Comparison of ENCODE assay signal across 24 cellular contexts in the genomic region with DNA sequence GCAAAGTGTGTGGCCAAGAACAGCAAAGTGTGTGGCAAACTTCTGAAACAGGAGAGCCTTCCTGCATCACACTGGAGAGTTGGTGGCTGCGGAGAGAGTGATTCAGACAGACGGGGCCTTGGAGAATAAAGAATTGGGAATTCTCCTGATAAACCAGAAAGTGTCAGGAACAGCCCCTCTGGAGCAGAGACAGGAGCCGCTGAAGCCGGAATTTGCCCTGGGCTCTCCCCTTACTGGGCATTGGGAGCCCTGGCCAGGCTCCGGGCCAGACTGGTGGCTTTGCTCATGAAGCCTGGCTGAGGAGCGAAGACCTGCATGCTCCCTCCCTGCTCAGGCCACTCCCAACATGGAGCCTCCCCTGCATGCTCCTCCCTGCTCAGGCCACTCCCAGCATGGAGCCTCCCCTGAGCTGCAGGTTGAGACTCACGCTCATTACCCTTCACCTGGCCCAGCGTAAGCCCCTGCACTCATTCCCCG. TPM values are rescaled to one million over a fixed set of nuclear protein-coding genes. Genes with fewer than 3 reads are reported as not detected.
DNase-seq lines count a peak whose midpoint lies in the region; ATAC-seq and TF ChIP-seq lines count a peak whose summit lies in the region.
"Had no signal": no experiment of that assay in that cellular context is flagged by ENCODE, and none has a peak within 500 bp of the region (broad histone marks: within the 10 kb centered on the region; RNA-seq: fewer than 3 reads in every experiment).

No MANE protein-coding gene starts in this region.

- no peak for TF ChIP-seq POLR2A in sigmoid colon (IDR thresholded peaks at IDR 0.05)
- TF ChIP-seq POLR2A in GM18505 (IDR thresholded peaks at IDR 0.05; ENCODE audit: borderline replicate concordance, extremely low read depth, insufficient read depth, insufficient read length) = no peak

- no peak overlapping the region for H3K9ac ChIP-seq in MM.1S (ENCODE audit: low read length)
- H3K9ac ChIP-seq: KMS-11 had no signal

- ATAC-seq in foreskin keratinocyte (peak; percentile 23), GM19397 (IDR thresholded peaks at IDR 0.05; ENCODE audit: unreplicated experiment) (no peak), GM18505 (IDR thresholded peaks at IDR 0.05; ENCODE audit: unreplicated experiment) (no peak)
- ATAC-seq: activated CD4-positive, CD25-positive, alpha-beta regulatory T cell treated with anti-CD3 and anti-CD28 coated beads, Interleukin-2, amount 50 U/mL, for 24 hours; activated T-helper 17 cell treated with anti-CD3 and anti-CD28 coated beads, Interleukin-2, amount 50 U/mL, for 72 hours; stimulated activated naive CD8-positive, alpha-beta T cell treated with anti-CD3 and anti-CD28 coated beads, Interleukin-15, amount 100 ng/mL, for 72 hours had no signal

- no peak for TF ChIP-seq CTCF in foreskin keratinocyte (conservative IDR thresholded peaks at IDR 0.05)
- no peak for TF ChIP-seq CTCF in sigmoid colon (IDR thresholded peaks at IDR 0.05)
- no peak for TF ChIP-seq CTCF in MM.1S (IDR thresholded peaks at IDR 0.05; ENCODE audit: low read length)

- H4K20me1 ChIP-seq in MM.1S (ENCODE audit: insufficient read depth, low read length) = no peaks in the 10 kb centered on the region

- peak; percentile 77 for DNase-seq in H7
- DNase-seq in astrocyte of the hippocampus (ENCODE audit: low read depth, low spot score) = peak; percentile 49
- no peak for DNase-seq in foreskin keratinocyte
- peak; percentile 55 for DNase-seq in sigmoid colon
- DNase-seq in HuH-7.5 (ENCODE audit: low spot score) = no peak
- DNase-seq in MM.1S = no peak
- DNase-seq: CD4-positive, alpha-beta memory T cell; effector CD8-positive, alpha-beta T cell; hippocampal formation; mesendoderm; NCI-H1105; NCI-H2171; NCI-H748 treated with DMSO at 0.1 percent for 48 hours; nucleus accumbens; OCI-M1; stimulated activated CD4-positive, alpha-beta T cell treated with anti-CD3 and anti-CD28 coated beads, Interleukin-2, amount 100 ng/mL, for 24 hours; stimulated activated naive CD8-positive, alpha-beta T cell treated with anti-CD3 and anti-CD28 coated beads, Interleukin-15, amount 100 ng/mL, for 72 hours had no signal

- H2AFZ ChIP-seq in MM.1S (ENCODE audit: low read length) = no peak overlapping the region

- WGBS in sigmoid colon, 2 donors = 85 to 90% methylated on average over 9 of the region's 9 CpGs

- no peak overlapping the region for H3K4me3 ChIP-seq in H7 (ENCODE audit: insufficient read depth, low read depth, low read length)
- H3K4me3 ChIP-seq in sigmoid colon = no peak overlapping the region
- H3K4me3 ChIP-seq in MM.1S (ENCODE audit: low read length) = no peak overlapping the region
- H3K4me3 ChIP-seq: right atrium auricular region, SJCRH30 had no signal

- no peaks in the 10 kb centered on the region for H3K79me2 ChIP-seq in MM.1S (ENCODE audit: low read length)

- H3F3A ChIP-seq in MM.1S (ENCODE audit: insufficient read depth, low read length) = no peaks in the 10 kb centered on the region

- peaks cover 19% of the 10 kb centered on the region for H3K4me1 ChIP-seq in foreskin keratinocyte
- H3K4me1 ChIP-seq in sigmoid colon = peaks cover 0 to 44% (median 33%) of the 10 kb centered on the region in 4 donors
- no peaks in the 10 kb centered on the region for H3K4me1 ChIP-seq in MM.1S (ENCODE audit: low read length)
- H3K4me1 ChIP-seq: right atrium auricular region, SJCRH30 had no signal

- H3K9me3 ChIP-seq in sigmoid colon = no peaks in the 10 kb centered on the region
- H3K9me3 ChIP-seq in MM.1S (replicated peaks; ENCODE audit: insufficient read depth, low read length) = no peaks in the 10 kb centered on the region
- H3K9me3 ChIP-seq: right atrium auricular region, SJCRH30 had no signal

- H3K27me3 ChIP-seq in H7 (ENCODE audit: control insufficient read depth, insufficient read depth, low read length) (no peaks in the 10 kb centered on the region), foreskin keratinocyte (no peaks in the 10 kb centered on the region), sigmoid colon (no peaks in the 10 kb centered on the region), MM.1S (replicated peaks; ENCODE audit: insufficient read depth, low read length) (peaks cover 10% of the 10 kb centered on the region; the same call in 1 of the 2 replicates)
- H3K27me3 ChIP-seq: right atrium auricular region, SJCRH30 had no signal

- no peaks in the 10 kb centered on the region for H3K36me3 ChIP-seq in H7 (replicated peaks; ENCODE audit: control insufficient read depth, insufficient read depth, low read length)
- no peaks in the 10 kb centered on the region for H3K36me3 ChIP-seq in sigmoid colon
- H3K36me3 ChIP-seq in MM.1S (replicated peaks; ENCODE audit: insufficient read depth, low read length) = no peaks in the 10 kb centered on the region
- H3K36me3 ChIP-seq: right atrium auricular region, SJCRH30 had no signal

- intact Hi-C loops in sigmoid colon (cut with DNase I) = no loop called here

- TF ChIP-seq EP300 in sigmoid colon (IDR thresholded peaks at IDR 0.05) = no peak

- H3K27ac ChIP-seq in foreskin keratinocyte (no peak overlapping the region), sigmoid colon (peak overlapping the region in 3 of 4 donors; percentile 68 to 82 (median 71)), MM.1S (ENCODE audit: low read length) (no peak overlapping the region)
- H3K27ac ChIP-seq: KMS-11, right atrium auricular region, SJCRH30 had no signal

- no peaks in the 10 kb centered on the region for H3K9me2 ChIP-seq in MM.1S (replicated peaks; ENCODE audit: insufficient read depth, low read length)

- H3K4me2 ChIP-seq in MM.1S (ENCODE audit: low read depth, low read length) = no peak overlapping the region
- H3K4me2 ChIP-seq: KMS-11 had no signal

RNA-seq across cellular contexts. Expression of a gene that starts 47.0 kb away (rescaled TPM):
- 0.97 and 2.8 TPM in 2 replicates for total RNA-seq in H7 (2014; rRNA removed; shearing (Covaris generic))
- total RNA-seq in foreskin keratinocyte (6.4 and 7.4 TPM in 2 replicates), sigmoid colon (10 to 100 TPM in 1 of 4 donors, 1 to 10 TPM in 3; 4.3 to 13.6 (median 8.0) TPM)
- polyA plus RNA-seq in foreskin keratinocyte (2.4 and 3.3 TPM in 2 replicates), sigmoid colon (1 to 10 TPM; 3.6 to 5.7 (median 4.6) TPM)

Comparison
In these comparisons a context has a peak if more than half of its experiments do, and no peak if none do; other contexts are left out.
1. DNase-seq: peak in H7 (single experiment), astrocyte of the hippocampus (single experiment) and sigmoid colon (single experiment); none in foreskin keratinocyte (0 of 2), HuH-7.5 (single experiment) and MM.1S (single experiment).
2. H3K27ac ChIP-seq: peak in sigmoid colon (3 of 4); none in foreskin keratinocyte (single experiment) and MM.1S (single experiment).